Comparison of ENCODE assay signal across 10 cellular contexts in genomic region chr10:30587522-30588031, GRCh38. TPM values are rescaled to one million over a fixed set of nuclear protein-coding genes. Genes with fewer than 3 reads are reported as not detected.
A peak's percentile ranks its signal among the peaks of the same experiment; 100 is the strongest.
DNase-seq lines count a peak whose midpoint lies in the region; ATAC-seq and TF ChIP-seq lines count a peak whose summit lies in the region.
"Had no signal": no experiment of that assay in that cellular context is flagged by ENCODE, and none has a peak within 500 bp of the region (broad histone marks: within the 10 kb centered on the region; RNA-seq: fewer than 3 reads in every experiment).

No MANE protein-coding gene starts in this region.

- intact Hi-C loops in testis (cut with DNase I; ENCODE audit: low total_unique reads): no loop called here

- H3K36me3 ChIP-seq in testis (ENCODE audit: low read depth, missing control alignments): no peaks in the 10 kb centered on the region
- H3K36me3 ChIP-seq: heart right ventricle had no signal

- peak; percentile 72 for DNase-seq in GM10266 (ENCODE audit: extremely low spot score)
- DNase-seq in germinal center (ENCODE audit: low spot score): peak; percentile 65
- peak; percentile 16 for DNase-seq in testis
- DNase-seq in SHP77 (lab: John Stamatoyannopoulos, UW): no peak
- no peak for DNase-seq in NCI-H1105 treated with DMSO at 0.1 percent for 48 hours (lab: John Stamatoyannopoulos, UW)
- DNase-seq in ecto neural progenitor cell (ENCODE audit: low spot score): no peak

- 53 to 60% methylated on average over 8 of the region's 8 CpGs for WGBS in testis, 2 donors

- H3K4me1 ChIP-seq in testis: no peaks in the 10 kb centered on the region

- no peak overlapping the region for H3K27ac ChIP-seq in testis

- TF ChIP-seq CTCF in GM10266 (IDR thresholded peaks at IDR 0.05; ENCODE audit: control insufficient read depth, insufficient read depth, low read depth, missing control alignments) (no peak), testis (IDR thresholded peaks at IDR 0.05) (no peak)

- no peaks in the 10 kb centered on the region for H3K27me3 ChIP-seq in testis

- no peak for TF ChIP-seq POLR2A in testis (IDR thresholded peaks at IDR 0.05)

- H3K4me3 ChIP-seq in testis: no peak overlapping the region
- H3K4me3 ChIP-seq: heart right ventricle had no signal

- ATAC-seq in GM21423 (IDR thresholded peaks at IDR 0.05; ENCODE audit: unreplicated experiment) (peak; percentile 83), HG03521 (IDR thresholded peaks at IDR 0.05; ENCODE audit: unreplicated experiment) (peak; percentile 71)

- no peaks in the 10 kb centered on the region for H3K9me3 ChIP-seq in testis
- H3K9me3 ChIP-seq: heart right ventricle had no signal

RNA-seq across cellular contexts. Expression of gene LYZL2, which starts 42.0 kb away (rescaled TPM):
- 10 to 100 TPM; 48.7 to 88.9 TPM for total RNA-seq in testis
- polyA plus RNA-seq in testis (ENCODE audit: insufficient read depth, low read depth, low replicate concordance): 100 TPM
- total RNA-seq: activated CD8-positive, alpha-beta memory T cell treated with anti-CD3 and anti-CD28 coated beads for 36 hours; heart right ventricle had no signal
- polyA plus RNA-seq: heart right ventricle had no signal

Comparison
In these comparisons a context has a peak if more than half of its experiments do, and no peak if none do; other contexts are left out.
1. DNase-seq: peak in GM10266 (single experiment), germinal center (single experiment) and testis (single experiment); none in SHP77 (0 of 2), NCI-H1105 treated with DMSO at 0.1 percent for 48 hours (single experiment) and ecto neural progenitor cell (single experiment).